In the genomic region with DNA sequence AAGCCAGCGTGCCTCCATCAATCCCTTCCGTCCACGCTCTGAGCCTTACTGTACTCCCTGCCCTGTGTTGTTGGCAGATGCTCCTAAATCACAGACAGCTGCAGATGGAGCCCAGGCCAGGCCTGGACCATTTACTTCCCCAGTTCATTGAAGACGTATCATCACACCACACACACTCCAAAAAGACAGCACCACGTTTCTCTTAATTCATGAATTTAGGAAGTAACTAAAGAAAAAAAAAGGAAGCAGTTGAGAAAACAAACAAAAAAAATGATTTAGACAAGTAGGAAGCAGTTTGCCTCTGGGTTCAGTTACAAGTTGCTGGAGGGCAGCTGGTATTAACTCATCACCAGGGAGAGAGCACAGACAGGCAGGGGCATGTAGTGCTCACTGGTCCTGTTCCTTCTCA, we compare ENCODE assay signal across 2 cellular contexts.
TF ChIP-seq lines count a peak whose summit lies in the region.

No MANE protein-coding gene starts in this region.

TF ChIP-seq in SK-N-SH, 30 proteins besides CTCF, POLR2A, EP300 and RAD21 (continued from another document):
- TF ChIP-seq, protein P1, sequence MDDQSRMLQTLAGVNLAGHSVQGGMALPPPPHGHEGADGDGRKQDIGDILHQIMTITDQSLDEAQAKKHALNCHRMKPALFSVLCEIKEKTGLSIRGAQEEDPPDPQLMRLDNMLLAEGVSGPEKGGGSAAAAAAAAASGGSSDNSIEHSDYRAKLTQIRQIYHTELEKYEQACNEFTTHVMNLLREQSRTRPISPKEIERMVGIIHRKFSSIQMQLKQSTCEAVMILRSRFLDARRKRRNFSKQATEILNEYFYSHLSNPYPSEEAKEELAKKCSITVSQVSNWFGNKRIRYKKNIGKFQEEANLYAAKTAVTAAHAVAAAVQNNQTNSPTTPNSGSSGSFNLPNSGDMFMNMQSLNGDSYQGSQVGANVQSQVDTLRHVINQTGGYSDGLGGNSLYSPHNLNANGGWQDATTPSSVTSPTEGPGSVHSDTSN (IDR thresholded peaks at IDR 0.05): no peak
- TF ChIP-seq TEAD4 (IDR thresholded peaks at IDR 0.05; ENCODE audit: borderline replicate concordance, insufficient read depth) (no peak), FOSL2 (IDR thresholded peaks at IDR 0.05; ENCODE audit: borderline replicate concordance, low read depth) (no peak), CHD2 (IDR thresholded peaks at IDR 0.05; ENCODE audit: low read length, partially characterized antibody) (no peak), EZH2phosphoT487 (IDR thresholded peaks at IDR 0.05; ENCODE audit: borderline replicate concordance, low read depth) (no peak)

TF ChIP-seq in SK-N-SH treated with all-trans-retinoic acid at 6 μM for 48 hours, 23 proteins besides CTCF, POLR2A, EP300 and RAD21 (continued from another document):
- TF ChIP-seq TOX (CRISPR knock-in tag; IDR thresholded peaks at IDR 0.05; ENCODE audit: borderline replicate concordance) (no peak), ZNF565 (CRISPR knock-in tag; conservative IDR thresholded peaks at IDR 0.05; ENCODE audit: low read depth) (no peak), ARNTL (CRISPR knock-in tag; IDR thresholded peaks at IDR 0.05; ENCODE audit: borderline replicate concordance, low read depth) (no peak)
- TF ChIP-seq, protein P2, sequence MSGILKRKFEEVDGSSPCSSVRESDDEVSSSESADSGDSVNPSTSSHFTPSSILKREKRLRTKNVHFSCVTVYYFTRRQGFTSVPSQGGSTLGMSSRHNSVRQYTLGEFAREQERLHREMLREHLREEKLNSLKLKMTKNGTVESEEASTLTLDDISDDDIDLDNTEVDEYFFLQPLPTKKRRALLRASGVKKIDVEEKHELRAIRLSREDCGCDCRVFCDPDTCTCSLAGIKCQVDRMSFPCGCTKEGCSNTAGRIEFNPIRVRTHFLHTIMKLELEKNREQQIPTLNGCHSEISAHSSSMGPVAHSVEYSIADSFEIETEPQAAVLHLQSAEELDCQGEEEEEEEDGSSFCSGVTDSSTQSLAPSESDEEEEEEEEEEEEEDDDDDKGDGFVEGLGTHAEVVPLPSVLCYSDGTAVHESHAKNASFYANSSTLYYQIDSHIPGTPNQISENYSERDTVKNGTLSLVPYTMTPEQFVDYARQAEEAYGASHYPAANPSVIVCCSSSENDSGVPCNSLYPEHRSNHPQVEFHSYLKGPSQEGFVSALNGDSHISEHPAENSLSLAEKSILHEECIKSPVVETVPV (CRISPR knock-in tag; IDR thresholded peaks at IDR 0.05): no peak
- TF ChIP-seq, protein P3, sequence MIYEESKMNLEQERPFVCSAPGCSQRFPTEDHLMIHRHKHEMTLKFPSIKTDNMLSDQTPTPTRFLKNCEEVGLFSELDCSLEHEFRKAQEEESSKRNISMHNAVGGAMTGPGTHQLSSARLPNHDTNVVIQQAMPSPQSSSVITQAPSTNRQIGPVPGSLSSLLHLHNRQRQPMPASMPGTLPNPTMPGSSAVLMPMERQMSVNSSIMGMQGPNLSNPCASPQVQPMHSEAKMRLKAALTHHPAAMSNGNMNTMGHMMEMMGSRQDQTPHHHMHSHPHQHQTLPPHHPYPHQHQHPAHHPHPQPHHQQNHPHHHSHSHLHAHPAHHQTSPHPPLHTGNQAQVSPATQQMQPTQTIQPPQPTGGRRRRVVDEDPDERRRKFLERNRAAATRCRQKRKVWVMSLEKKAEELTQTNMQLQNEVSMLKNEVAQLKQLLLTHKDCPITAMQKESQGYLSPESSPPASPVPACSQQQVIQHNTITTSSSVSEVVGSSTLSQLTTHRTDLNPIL (CRISPR knock-in tag; IDR thresholded peaks at IDR 0.05; ENCODE audit: low read depth): no peak
